ENCODE assay signal across 8 cellular contexts in the genomic region with DNA sequence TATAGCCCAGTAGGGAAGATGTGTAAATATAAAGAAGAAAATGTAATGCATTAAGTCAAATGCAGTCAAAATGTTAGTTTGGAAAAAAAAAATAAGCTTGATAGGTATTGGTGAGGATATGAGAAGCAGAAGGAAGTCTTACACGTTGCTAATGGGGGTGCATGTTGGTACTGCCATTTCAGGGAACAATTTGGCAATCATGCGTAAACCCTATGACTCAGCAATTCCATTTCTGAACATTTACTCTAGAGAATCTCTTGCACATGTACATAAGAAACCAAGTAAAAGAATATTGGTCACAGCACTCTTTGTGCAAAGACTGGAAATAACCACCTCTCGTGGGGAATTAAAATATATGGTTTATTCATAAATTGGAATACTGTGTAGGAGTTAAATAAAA. TPM values are rescaled to one million over a fixed set of nuclear protein-coding genes. Genes with fewer than 3 reads are reported as not detected.
DNase-seq lines count a peak whose midpoint lies in the region; ATAC-seq and TF ChIP-seq lines count a peak whose summit lies in the region.

No MANE protein-coding gene starts in this region.

- TF ChIP-seq EP300 in suprapubic skin (IDR thresholded peaks at IDR 0.05), result no peak

- TF ChIP-seq CTCF in fibroblast of villous mesenchyme (IDR thresholded peaks at IDR 0.05; ENCODE audit: insufficient read depth, low read depth, low read length) (no peak), suprapubic skin (IDR thresholded peaks at IDR 0.05) (no peak), Peyer's patch (IDR thresholded peaks at IDR 0.05) (no peak)

- H3K27ac ChIP-seq in suprapubic skin (peak overlapping the region; percentile 67), Peyer's patch (peak overlapping the region in 2 of 4 donors; percentile 67 to 79)

- WGBS in suprapubic skin, result 23% methylated on average over 3 of the region's 3 CpGs

- TF ChIP-seq POLR2A in suprapubic skin (IDR thresholded peaks at IDR 0.05) (no peak), Peyer's patch (IDR thresholded peaks at IDR 0.05) (no peak)

- H3K27me3 ChIP-seq in suprapubic skin, result no peaks in the 10 kb centered on the region
- no peaks in the 10 kb centered on the region for H3K27me3 ChIP-seq in Peyer's patch

- DNase-seq in fibroblast of villous mesenchyme (ENCODE audit: low read depth) (peak; percentile 92), suprapubic skin (ENCODE audit: low spot score in 2 of 2) (no peak), HK-2 (ENCODE audit: unreplicated experiment) (no peak), Peyer's patch (no peak)

- H3K4me1 ChIP-seq in suprapubic skin, result peaks cover 14% of the 10 kb centered on the region
- H3K4me1 ChIP-seq in Peyer's patch, result peaks cover 0 to 28% (median 2%) of the 10 kb centered on the region in 4 donors

- ATAC-seq in GM18858 (IDR thresholded peaks at IDR 0.05; ENCODE audit: unreplicated experiment) (peak; percentile 27), HG02885 (IDR thresholded peaks at IDR 0.05; ENCODE audit: poor library complexity, unreplicated experiment) (peak; percentile 31), SK-N-SH treated with all-trans-retinoic acid at 6 μM for 48 hours (peak; percentile 63), HG02840 (IDR thresholded peaks at IDR 0.05; ENCODE audit: low FRiP score, unreplicated experiment) (no peak)

- H3K9me3 ChIP-seq in suprapubic skin (no peaks in the 10 kb centered on the region), Peyer's patch (no peaks in the 10 kb centered on the region)

- H3K4me3 ChIP-seq in fibroblast of villous mesenchyme (ENCODE audit: low read depth, low read length), result no peak overlapping the region
- no peak overlapping the region for H3K4me3 ChIP-seq in suprapubic skin
- no peak overlapping the region for H3K4me3 ChIP-seq in Peyer's patch

- H3K36me3 ChIP-seq in suprapubic skin (no peaks in the 10 kb centered on the region), Peyer's patch (no peaks in the 10 kb centered on the region)

TF ChIP-seq in SK-N-SH treated with all-trans-retinoic acid at 6 μM for 48 hours, 23 proteins besides CTCF, POLR2A, EP300 and RAD21:
- TF ChIP-seq PPARA (CRISPR knock-in tag; IDR thresholded peaks at IDR 0.05; ENCODE audit: borderline replicate concordance) (no peak), ZNF8 (CRISPR knock-in tag; IDR thresholded peaks at IDR 0.05) (no peak), TCF4 (CRISPR knock-in tag; IDR thresholded peaks at IDR 0.05; ENCODE audit: borderline replicate concordance) (no peak), ARNTL (CRISPR knock-in tag; IDR thresholded peaks at IDR 0.05; ENCODE audit: borderline replicate concordance, low read depth) (no peak), RARB (CRISPR knock-in tag; IDR thresholded peaks at IDR 0.05) (no peak)

RNA-seq across cellular contexts. Expression of a gene that starts 35.5 kb away (rescaled TPM):
- total RNA-seq in fibroblast of villous mesenchyme (1.3 TPM in 2 replicates), suprapubic skin (10 to 100 TPM in 3 of 4 donors, 1 to 10 TPM in 1; 6.9 to 24.5 (median 16.5) TPM), Peyer's patch (10 to 100 TPM in 1 of 4 donors, 1 to 10 TPM in 3; 3.7 to 22.3 (median 5.0) TPM)
